8 cellular contexts compared by ENCODE assay signal in the genomic region with DNA sequence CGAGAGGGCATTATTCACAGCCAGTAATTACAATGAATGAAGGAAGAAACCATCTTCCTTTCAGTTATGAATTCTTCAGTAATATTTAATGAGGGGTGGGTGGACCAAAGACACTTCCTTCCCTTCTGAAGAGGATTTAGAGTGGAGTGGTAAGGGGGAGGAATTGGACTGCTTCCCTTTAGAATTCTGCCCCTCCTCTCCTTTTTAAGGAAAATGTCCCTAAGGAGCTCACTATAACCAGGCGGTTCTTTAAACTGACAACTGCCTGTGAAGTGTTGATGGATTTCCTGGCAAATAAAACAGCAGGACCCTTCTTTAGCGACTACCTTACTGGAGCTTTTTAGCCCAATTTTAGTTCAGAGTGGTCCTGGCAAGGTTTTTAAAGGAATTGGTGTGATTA.
A peak's percentile ranks its signal among the peaks of the same experiment; 100 is the strongest.
DNase-seq lines count a peak whose midpoint lies in the region; ATAC-seq and TF ChIP-seq lines count a peak whose summit lies in the region.

No MANE protein-coding gene starts in this region.

- peak overlapping the region; percentile 77 for H3K4me2 ChIP-seq in hepatocyte

- H2AFZ ChIP-seq in hepatocyte: no peak overlapping the region

- H3K9me3 ChIP-seq in RWPE2 (ENCODE audit: severe bottlenecking) (no peaks in the 10 kb centered on the region), hepatocyte (ENCODE audit: low read depth) (no peaks in the 10 kb centered on the region)

- H3K4me3 ChIP-seq in RWPE2 (ENCODE audit: severe bottlenecking) (no peak overlapping the region), hepatocyte (no peak overlapping the region)

- in situ Hi-C loops in GM13977 (cut with MboI; ENCODE audit: low pct_unique_long_range_greater_than_20kb, low sequenced_read_pairs, unreplicated experiment): no loop called here

- H3K36me3 Mint-ChIP-seq in activated CD4-positive, alpha-beta T cell treated with anti-CD3 and anti-CD28 coated beads for 36 hours (ENCODE audit: low read depth): no peaks in the 10 kb centered on the region
- H3K36me3 Mint-ChIP-seq in stimulated activated naive B cell treated with anti-CD40 and anti-IgM and Interleukin-4, amounts not matched to agents 10 μg/mL and 1 μg/mL and 100 μg/mL, for 72 hours: peaks cover 7% of the 10 kb centered on the region in 2 donors

- no peak for ATAC-seq in activated CD4-positive, alpha-beta T cell treated with anti-CD3 and anti-CD28 coated beads for 36 hours
- ATAC-seq in RWPE2 (ENCODE audit: low read depth) (no peak; the same call in 2 of the 3 replicates), HG03095 (IDR thresholded peaks at IDR 0.05; ENCODE audit: unreplicated experiment) (no peak)
- peak in 1 of 2 donors; percentile 1 for ATAC-seq in stimulated activated naive B cell treated with anti-CD40 and anti-IgM and Interleukin-4, amounts not matched to agents 10 μg/mL and 1 μg/mL and 100 μg/mL, for 72 hours (replicated peaks)

- peak overlapping the region; percentile 84 for H3K27ac ChIP-seq in RWPE2 (ENCODE audit: poor library complexity, severe bottlenecking)
- H3K27ac ChIP-seq in hepatocyte: peak overlapping the region; percentile 81

- peaks cover 5% of the 10 kb centered on the region for H4K20me1 ChIP-seq in hepatocyte (ENCODE audit: insufficient read depth, poor library complexity, severe bottlenecking)

- peaks cover 85% of the 10 kb centered on the region for H3K4me1 Mint-ChIP-seq in activated CD4-positive, alpha-beta T cell treated with anti-CD3 and anti-CD28 coated beads for 36 hours
- H3K4me1 Mint-ChIP-seq in stimulated activated naive B cell treated with anti-CD40 and anti-IgM and Interleukin-4, amounts not matched to agents 10 μg/mL and 1 μg/mL and 100 μg/mL, for 72 hours: peaks cover 34 to 59% of the 10 kb centered on the region in 2 donors

- POLR2A ChIA-PET in activated CD4-positive, alpha-beta T cell treated with anti-CD3 and anti-CD28 coated beads for 36 hours (lab: Charles Lee): interaction anchor here (0.7 to 2.0 kb wide), 3 partner anchors 8 to 16 kb away, joined by 3 to 15 read pairs (median 4); no protein-coding TSS in a partner anchor

- no peaks in the 10 kb centered on the region for H3K27me3 Mint-ChIP-seq in activated CD4-positive, alpha-beta T cell treated with anti-CD3 and anti-CD28 coated beads for 36 hours
- H3K27me3 Mint-ChIP-seq in stimulated activated naive B cell treated with anti-CD40 and anti-IgM and Interleukin-4, amounts not matched to agents 10 μg/mL and 1 μg/mL and 100 μg/mL, for 72 hours: no peaks in the 10 kb centered on the region

- intact Hi-C loops in activated CD4-positive, alpha-beta T cell treated with anti-CD3 and anti-CD28 coated beads for 36 hours (cut with DNase I, micrococcal nuclease): loop anchor here (1.0 to 5.0 kb wide), 5 partner anchors 8 to 173 kb away; a partner anchor contains a TSS

- H3K36me3 ChIP-seq in RWPE2 (ENCODE audit: low read depth): no peaks in the 10 kb centered on the region
- no peaks in the 10 kb centered on the region for H3K36me3 ChIP-seq in hepatocyte (replicated peaks; ENCODE audit: insufficient read depth, low read depth)

- WGBS in hepatocyte (ENCODE audit: low lambda C conversion rate, missing lambda C conversion rate): 54% methylated on average over 3 of the region's 3 CpGs

- no peaks in the 10 kb centered on the region for H3K9me3 Mint-ChIP-seq in activated CD4-positive, alpha-beta T cell treated with anti-CD3 and anti-CD28 coated beads for 36 hours (ENCODE audit: low read depth)
- H3K9me3 Mint-ChIP-seq in stimulated activated naive B cell treated with anti-CD40 and anti-IgM and Interleukin-4, amounts not matched to agents 10 μg/mL and 1 μg/mL and 100 μg/mL, for 72 hours: no peaks in the 10 kb centered on the region

- no peak for TF ChIP-seq CTCF in RWPE2 (IDR thresholded peaks at IDR 0.05; ENCODE audit: poor library complexity, severe bottlenecking)
- no peak for TF ChIP-seq CTCF in hepatocyte (IDR thresholded peaks at IDR 0.05; ENCODE audit: poor library complexity)
- TF ChIP-seq CTCF in GM13977 (IDR thresholded peaks at IDR 0.05; ENCODE audit: extremely low read depth, insufficient read depth, missing control alignments): no peak

- H3K27ac Mint-ChIP-seq in activated CD4-positive, alpha-beta T cell treated with anti-CD3 and anti-CD28 coated beads for 36 hours: peak overlapping the region; percentile 91
- peak overlapping the region; percentile 39 for H3K27ac Mint-ChIP-seq in stimulated activated naive B cell treated with anti-CD40 and anti-IgM and Interleukin-4, amounts not matched to agents 10 μg/mL and 1 μg/mL and 100 μg/mL, for 72 hours

- H3K4me3 Mint-ChIP-seq in activated CD4-positive, alpha-beta T cell treated with anti-CD3 and anti-CD28 coated beads for 36 hours: peak overlapping the region; percentile 76
- peak overlapping the region in 1 of 2 donors; percentile 23 for H3K4me3 Mint-ChIP-seq in stimulated activated naive B cell treated with anti-CD40 and anti-IgM and Interleukin-4, amounts not matched to agents 10 μg/mL and 1 μg/mL and 100 μg/mL, for 72 hours

- H3K27me3 ChIP-seq in RWPE2 (ENCODE audit: insufficient read depth, poor library complexity, severe bottlenecking): no peaks in the 10 kb centered on the region
- no peaks in the 10 kb centered on the region for H3K27me3 ChIP-seq in hepatocyte

- H3K4me1 ChIP-seq in RWPE2 (ENCODE audit: insufficient read depth, poor library complexity, severe bottlenecking) (peaks cover 66% of the 10 kb centered on the region), hepatocyte (ENCODE audit: insufficient read depth) (peaks cover 52% of the 10 kb centered on the region)

- peaks cover 91% of the 10 kb centered on the region for H3K79me2 ChIP-seq in hepatocyte

- no peaks in the 10 kb centered on the region for H3K9me2 ChIP-seq in hepatocyte (replicated peaks; ENCODE audit: insufficient read depth)

- DNase-seq in activated CD4-positive, alpha-beta T cell treated with anti-CD3 and anti-CD28 coated beads for 36 hours: no peak
- DNase-seq in activated CD4-positive, alpha-beta T cell treated with anti-CD3 and anti-CD28 coated beads, Interleukin-2, amount 50 U/mL, for 4 hours: no peak
- DNase-seq in RWPE2 (ENCODE audit: low spot score) (no peak), hepatocyte (ENCODE audit: low spot score) (no peak), GM13977 (ENCODE audit: low spot score) (no peak), C1 segment of cervical spinal cord (lab: John Stamatoyannopoulos, UW) (no peak)
- no peak for DNase-seq in stimulated activated naive B cell treated with anti-CD40 and anti-IgM and Interleukin-4, amounts not matched to agents 10 μg/mL and 1 μg/mL and 100 μg/mL, for 72 hours

- CTCF ChIA-PET in activated CD4-positive, alpha-beta T cell treated with anti-CD3 and anti-CD28 coated beads for 36 hours (lab: Charles Lee): interaction anchor here (0.7 to 11.6 kb wide), 7 partner anchors 9 to 156 kb away, joined by 3 to 119 read pairs (median 7); no protein-coding TSS in a partner anchor
